ENCODE assay signal across 8 cellular contexts in the genomic region with DNA sequence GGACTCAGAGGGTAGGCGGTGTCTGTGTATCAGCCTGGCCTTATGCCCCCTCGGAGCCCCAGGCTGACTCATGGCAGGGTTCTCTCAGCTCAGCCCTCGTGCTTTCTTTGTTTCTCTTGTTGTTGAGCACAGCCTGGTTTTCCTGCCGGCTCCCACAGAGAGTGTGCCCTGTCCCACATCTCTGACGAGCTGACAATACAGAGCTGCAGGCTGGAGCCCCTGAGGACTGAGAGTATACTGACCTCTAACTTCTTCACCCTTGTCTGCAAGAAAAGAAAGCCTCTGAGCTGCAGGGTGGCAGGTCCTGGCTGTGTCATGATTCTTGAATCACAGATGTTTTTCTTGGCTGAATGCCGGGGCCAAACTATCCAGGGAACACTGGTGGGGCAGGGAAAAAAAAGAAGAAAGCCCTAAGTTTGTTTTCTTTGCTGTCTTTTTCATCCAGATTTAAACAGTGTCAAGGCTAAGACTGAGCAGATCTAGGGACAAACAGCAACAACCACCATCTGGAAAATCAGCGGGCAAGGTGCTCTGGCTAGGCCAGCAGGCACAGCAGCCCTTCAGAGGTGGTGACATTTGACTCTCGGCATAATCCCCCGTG.
DNase-seq lines count a peak whose midpoint lies in the region; ATAC-seq and TF ChIP-seq lines count a peak whose summit lies in the region.

No MANE protein-coding gene starts in this region.

- in situ Hi-C loops in mammary epithelial cell (cut with MboI; ENCODE audit: low sequenced_read_pairs in 2 of 2) = no loop called here
- in situ Hi-C loops in GM13977 (cut with MboI; ENCODE audit: low pct_unique_long_range_greater_than_20kb, low sequenced_read_pairs, unreplicated experiment) = no loop called here

- dilution Hi-C loops in mammary epithelial cell (cut with HindIII; ENCODE audit: low sequenced_read_pairs) = no loop called here

- 45% methylated on average over 7 of the region's 9 CpGs for WGBS in mammary epithelial cell (ENCODE audit: low coverage, missing lambda C conversion rate)

- H3K4me3 ChIP-seq in HUES6 (ENCODE audit: low read depth, low read length) (no peak overlapping the region), mammary epithelial cell (replicated peaks in 1 of 3; ENCODE audit: insufficient read depth in 1 of 3, low read depth in 2 of 3, low read length in 3 of 3) (no peak overlapping the region), thoracic aorta (peak overlapping the region; percentile 39)

- no peak for TF ChIP-seq CTCF in mammary epithelial cell (conservative IDR thresholded peaks at IDR 0.05 in 1 of 2, IDR thresholded peaks at IDR 0.05 in 1 of 2; ENCODE audit: extremely low read depth in 1 of 2, insufficient read depth in 1 of 2, low read depth in 1 of 2, low read length in 2 of 2)
- TF ChIP-seq CTCF in thoracic aorta (IDR thresholded peaks at IDR 0.05) = no peak
- no peak for TF ChIP-seq CTCF in GM13977 (IDR thresholded peaks at IDR 0.05; ENCODE audit: extremely low read depth, insufficient read depth, missing control alignments)

- DNase-seq in mammary epithelial cell (peak; percentile 72), islet precursor cell (peak; percentile 80), thoracic aorta (ENCODE audit: low spot score) (peak; percentile 12), NCI-H748 treated with DMSO at 0.1 percent for 48 hours (lab: John Stamatoyannopoulos, UW) (no peak), NCI-H1694 treated with DMSO at 0.1 percent for 48 hours (lab: John Stamatoyannopoulos, UW) (no peak), GM13977 (ENCODE audit: low spot score) (no peak)

- H3K9ac ChIP-seq in HUES6 (ENCODE audit: low read length) (no peak overlapping the region), mammary epithelial cell (ENCODE audit: insufficient read depth, low read length) (peak overlapping the region; percentile 25)

- H3K27ac ChIP-seq in HUES6 (ENCODE audit: low read depth, low read length) (0 out of 2 replicates have a peak overlapping the region, but pooled peaks have one; percentile 1), mammary epithelial cell (ENCODE audit: insufficient read depth, low read depth, low read length) (peak overlapping the region; percentile 56), thoracic aorta (peak overlapping the region; percentile 20 to 42)

- ATAC-seq in thoracic aorta (ENCODE audit: insufficient number of reproducible peaks, low FRiP score, low read depth) (no peak), HG02571 (IDR thresholded peaks at IDR 0.05; ENCODE audit: unreplicated experiment) (no peak)

- H3K4me1 ChIP-seq in HUES6 (ENCODE audit: control insufficient read depth, insufficient read depth, low read length) (peaks cover 14% of the 10 kb centered on the region), mammary epithelial cell (ENCODE audit: insufficient read depth, low read length) (peaks cover 30% of the 10 kb centered on the region), thoracic aorta (ENCODE audit: control insufficient read depth in 1 of 2, low read depth in 2 of 2) (peaks cover 6 to 20% of the 10 kb centered on the region in 2 donors)

- H3K36me3 ChIP-seq in HUES6 (ENCODE audit: control insufficient read depth, insufficient read depth, low read length) (no peaks in the 10 kb centered on the region), mammary epithelial cell (ENCODE audit: insufficient read depth, low read length) (no peaks in the 10 kb centered on the region), thoracic aorta (no peaks in the 10 kb centered on the region)

- H2AFZ ChIP-seq in mammary epithelial cell (ENCODE audit: low read depth, low read length) = peak overlapping the region; percentile 77

- peak overlapping the region; percentile 68 for H3K4me2 ChIP-seq in mammary epithelial cell (ENCODE audit: insufficient read depth, low read depth, low read length)

- intact Hi-C loops in mammary epithelial cell (cut with micrococcal nuclease) = no loop called here

- no peaks in the 10 kb centered on the region for H3K27me3 ChIP-seq in HUES6 (ENCODE audit: control insufficient read depth, insufficient read depth, low read length)
- no peaks in the 10 kb centered on the region for H3K27me3 ChIP-seq in mammary epithelial cell (ENCODE audit: insufficient read depth, low read length)
- no peaks in the 10 kb centered on the region for H3K27me3 ChIP-seq in thoracic aorta (replicated peaks; ENCODE audit: insufficient read depth)

- H3K9me3 ChIP-seq in HUES6 (ENCODE audit: control insufficient read depth, insufficient read depth, low read depth, low read length) = no peaks in the 10 kb centered on the region
- H3K9me3 ChIP-seq in mammary epithelial cell (replicated peaks; ENCODE audit: insufficient read depth, low read length) = no peaks in the 10 kb centered on the region
- H3K9me3 ChIP-seq in thoracic aorta = no peaks in the 10 kb centered on the region

- no peaks in the 10 kb centered on the region for H3K79me2 ChIP-seq in mammary epithelial cell (ENCODE audit: insufficient read depth, low read length)

- H4K20me1 ChIP-seq in mammary epithelial cell (ENCODE audit: insufficient read depth, low read length) = no peaks in the 10 kb centered on the region

- CTCF ChIA-PET in mammary epithelial cell (lab: Charles Lee; ENCODE audit: low non-redundant PET) = interaction anchor here (0.8 kb wide), 1 partner anchor 28 kb away, joined by 3 read pairs; no protein-coding TSS in a partner anchor

- BruUV-seq in mammary epithelial cell (replicated peaks; lab: Mats Ljungman, UMichigan) = no TSS peak

Comparison
In these comparisons a context has a peak if more than half of its experiments do, and no peak if none do; other contexts are left out.
1. H3K27ac ChIP-seq: peak in every context shown above with its lines; median percentile 56 in mammary epithelial cell; 31 in thoracic aorta; 1 in HUES6.
2. DNase-seq: peak in mammary epithelial cell (single experiment), islet precursor cell (single experiment) and thoracic aorta (single experiment); none in NCI-H748 treated with DMSO at 0.1 percent for 48 hours (single experiment), NCI-H1694 treated with DMSO at 0.1 percent for 48 hours (single experiment) and GM13977 (single experiment).